In the genomic region with DNA sequence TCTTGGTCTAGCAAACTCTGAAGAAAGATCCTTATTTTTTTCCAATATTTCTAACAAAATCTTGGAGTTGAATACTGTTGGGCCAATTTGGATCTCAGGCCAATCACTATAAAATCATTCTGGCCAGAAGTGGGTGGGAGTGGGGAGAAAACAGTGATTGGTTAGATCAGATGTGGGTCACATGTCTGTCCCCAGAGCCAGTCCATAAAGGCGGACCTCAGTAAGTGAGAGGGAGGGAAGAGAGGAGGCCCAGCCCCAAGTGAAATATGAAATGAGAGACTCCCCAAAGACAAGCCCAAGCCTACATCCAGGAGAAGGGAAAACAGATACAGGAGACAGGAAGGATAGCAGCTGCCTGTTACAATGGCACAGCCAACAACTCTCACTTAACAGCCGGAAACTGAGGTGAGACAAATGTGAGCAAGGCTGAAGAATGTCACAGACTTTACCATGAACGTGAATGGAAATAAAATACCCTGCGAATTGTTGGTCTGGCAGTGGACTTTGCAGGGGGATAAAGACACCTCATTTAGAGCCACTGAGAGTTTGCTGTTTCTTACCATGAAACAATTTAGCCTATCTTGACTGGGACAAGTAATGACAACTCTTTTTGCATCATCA, we compare ENCODE assay signal across 24 cellular contexts.
"Had no signal": no experiment of that assay in that cellular context is flagged by ENCODE, and none has a peak within 500 bp of the region (broad histone marks: within the 10 kb centered on the region; RNA-seq: fewer than 3 reads in every experiment).

No MANE protein-coding gene starts in this region.

- DNase-seq: activated CD4-positive, alpha-beta T cell treated with anti-CD3 and anti-CD28 coated beads for 4 hours; activated CD8-positive, alpha-beta memory T cell treated with anti-CD3 and anti-CD28 coated beads, Interleukin-2, amount 50 U/mL, for 48 hours; activated CD8-positive, alpha-beta T cell treated with anti-CD3 and anti-CD28 coated beads for 36 hours; activated effector memory CD4-positive, alpha-beta T cell treated with Interleukin-2 at 50 U/mL for 16 hours; activated naive CD4-positive, alpha-beta T cell; activated T-cell treated with anti-CD3 and anti-CD28 coated beads, Interleukin-2, amount 50 U/mL, for 1 hour; amniotic stem cell; KG1; MG63; MV-4-11; NCI-H1105; NCI-H1436; NCI-H1694 treated with DMSO at 0.1 percent for 48 hours; NCI-H2029 treated with DMSO at 0.1 percent for 48 hours; NCI-H446; NCI-H524; PC-9; SW 1271 had no signal

- H3K4me3 ChIP-seq: ascending aorta, MG63, PC-9, SK-N-MC had no signal

- H3K4me1 Mint-ChIP-seq: activated naive CD4-positive, alpha-beta T cell treated with anti-CD3 and anti-CD28 coated beads, Interleukin-2, amount 50 U/mL, for 24 hours had no signal

- ATAC-seq: activated CD4-positive, CD25-positive, alpha-beta regulatory T cell treated with anti-CD3 and anti-CD28 coated beads, Interleukin-2, amount 50 U/mL, for 24 hours; activated CD8-positive, alpha-beta T cell treated with anti-CD3 and anti-CD28 coated beads for 36 hours; Right ventricle myocardium inferior had no signal

- H2AFZ ChIP-seq: PC-9 had no signal

- H3K36me3 Mint-ChIP-seq: activated naive CD4-positive, alpha-beta T cell treated with anti-CD3 and anti-CD28 coated beads, Interleukin-2, amount 50 U/mL, for 24 hours; brain had no signal

- H3K9me3 ChIP-seq: ascending aorta, MG63 had no signal

- H3K4me1 ChIP-seq: ascending aorta had no signal

- H3K27me3 ChIP-seq: ascending aorta, MG63 had no signal

- H3K9me3 Mint-ChIP-seq: activated CD8-positive, alpha-beta T cell treated with anti-CD3 and anti-CD28 coated beads for 36 hours had no signal

- H3K4me3 Mint-ChIP-seq: activated CD8-positive, alpha-beta T cell treated with anti-CD3 and anti-CD28 coated beads for 36 hours; activated naive CD4-positive, alpha-beta T cell treated with anti-CD3 and anti-CD28 coated beads, Interleukin-2, amount 50 U/mL, for 24 hours; brain had no signal

- H3K36me3 ChIP-seq: ascending aorta, MG63 had no signal

- H3K4me2 ChIP-seq: PC-9 had no signal

- H3K27ac Mint-ChIP-seq: activated CD8-positive, alpha-beta T cell treated with anti-CD3 and anti-CD28 coated beads for 36 hours; activated naive CD4-positive, alpha-beta T cell treated with anti-CD3 and anti-CD28 coated beads, Interleukin-2, amount 50 U/mL, for 24 hours; brain had no signal

- H3K27ac ChIP-seq: ascending aorta, PC-9, SK-N-MC had no signal
